20 cellular contexts compared by ENCODE assay signal in genomic region chr6:72348926-72349325, GRCh38.
DNase-seq lines count a peak whose midpoint lies in the region; ATAC-seq and TF ChIP-seq lines count a peak whose summit lies in the region.
"Had no signal": no experiment of that assay in that cellular context is flagged by ENCODE, and none has a peak within 500 bp of the region (broad histone marks: within the 10 kb centered on the region; RNA-seq: fewer than 3 reads in every experiment).

No MANE protein-coding gene starts in this region.

- H3K9me3 Mint-ChIP-seq in activated naive CD8-positive, alpha-beta T cell treated with anti-CD3 and anti-CD28 coated beads for 36 hours, result no peaks in the 10 kb centered on the region
- H3K9me3 Mint-ChIP-seq: activated naive CD4-positive, alpha-beta T cell treated with anti-CD3 and anti-CD28 coated beads, Interleukin-2, amount 50 U/mL, for 24 hours; CD8-positive, alpha-beta memory T cell; IgD-negative memory B cell had no signal

- no peak overlapping the region for H3K4me3 Mint-ChIP-seq in activated naive CD8-positive, alpha-beta T cell treated with anti-CD3 and anti-CD28 coated beads for 36 hours
- H3K4me3 Mint-ChIP-seq: activated naive CD4-positive, alpha-beta T cell treated with anti-CD3 and anti-CD28 coated beads, Interleukin-2, amount 50 U/mL, for 24 hours; CD8-positive, alpha-beta memory T cell; IgD-negative memory B cell had no signal

- no peak for TF ChIP-seq POLR2A in spleen (IDR thresholded peaks at IDR 0.05)

- no peaks in the 10 kb centered on the region for H3K36me3 ChIP-seq in spleen
- H3K36me3 ChIP-seq: MG63, upper lobe of left lung had no signal

- H3K9me3 ChIP-seq in spleen, result no peaks in the 10 kb centered on the region
- H3K9me3 ChIP-seq: MG63, psoas muscle, upper lobe of left lung had no signal

- no peaks in the 10 kb centered on the region for H3K27me3 ChIP-seq in spleen (replicated peaks in 1 of 7)
- H3K27me3 ChIP-seq: MG63, upper lobe of left lung had no signal

- no peak overlapping the region for H3K27ac ChIP-seq in spleen
- H3K27ac ChIP-seq: psoas muscle, upper lobe of left lung had no signal

- H3K27ac Mint-ChIP-seq in activated naive CD8-positive, alpha-beta T cell treated with anti-CD3 and anti-CD28 coated beads for 36 hours, result no peak overlapping the region
- H3K27ac Mint-ChIP-seq: activated naive CD4-positive, alpha-beta T cell treated with anti-CD3 and anti-CD28 coated beads, Interleukin-2, amount 50 U/mL, for 24 hours; CD8-positive, alpha-beta memory T cell; IgD-negative memory B cell had no signal

- no peaks in the 10 kb centered on the region for H3K4me1 ChIP-seq in spleen
- H3K4me1 ChIP-seq: psoas muscle, upper lobe of left lung had no signal

- H3K4me1 Mint-ChIP-seq in activated naive CD8-positive, alpha-beta T cell treated with anti-CD3 and anti-CD28 coated beads for 36 hours, result no peaks in the 10 kb centered on the region
- H3K4me1 Mint-ChIP-seq: activated naive CD4-positive, alpha-beta T cell treated with anti-CD3 and anti-CD28 coated beads, Interleukin-2, amount 50 U/mL, for 24 hours; CD8-positive, alpha-beta memory T cell; IgD-negative memory B cell had no signal

- no peaks in the 10 kb centered on the region for H3K27me3 Mint-ChIP-seq in activated naive CD8-positive, alpha-beta T cell treated with anti-CD3 and anti-CD28 coated beads for 36 hours
- H3K27me3 Mint-ChIP-seq: CD8-positive, alpha-beta memory T cell had no signal

- TF ChIP-seq CTCF in spleen (IDR thresholded peaks at IDR 0.05 in 8 of 11, conservative IDR thresholded peaks at IDR 0.05 in 3 of 11), result no peak

- no peak for ATAC-seq in HG03354 (IDR thresholded peaks at IDR 0.05; ENCODE audit: poor library complexity, severe bottlenecking, unreplicated experiment)
- ATAC-seq: psoas muscle had no signal

- H3K4me3 ChIP-seq in spleen, result no peak overlapping the region
- H3K4me3 ChIP-seq: MG63, psoas muscle, upper lobe of left lung had no signal

- H3K36me3 Mint-ChIP-seq in activated naive CD8-positive, alpha-beta T cell treated with anti-CD3 and anti-CD28 coated beads for 36 hours, result no peaks in the 10 kb centered on the region
- H3K36me3 Mint-ChIP-seq: activated naive CD4-positive, alpha-beta T cell treated with anti-CD3 and anti-CD28 coated beads, Interleukin-2, amount 50 U/mL, for 24 hours; CD8-positive, alpha-beta memory T cell; IgD-negative memory B cell had no signal

- intact Hi-C loops in spleen (cut with DNase I; ENCODE audit: low total_unique reads), result no loop called here

- DNase-seq in ELR (ENCODE audit: low read depth) (peak; percentile 73), NCI-H226 (peak; percentile 17), dedifferentiated amniotic fluid mesenchymal stem cell (ENCODE audit: extremely low spot score) (peak; percentile 20), non-pigmented ciliary epithelial cell (ENCODE audit: low read depth) (peak; percentile 28), spleen (no peak), Ammon's horn (ENCODE audit: low spot score) (no peak)
- DNase-seq in activated naive CD8-positive, alpha-beta T cell treated with anti-CD3 and anti-CD28 coated beads for 36 hours, result no peak
- DNase-seq: CD8-positive, alpha-beta memory T cell; DND-41; erythroblast; MG63; NCI-H1436; NCI-H2171; NCI-H526 treated with DMSO at 0.1 percent for 48 hours; psoas muscle; Right ventricle myocardium superior; upper lobe of left lung had no signal

- WGBS in spleen, 5 donors, result 74 to 92% (median 90%) methylated on average over 1 of the region's 1 CpG

Comparison
In these comparisons a context has a peak if more than half of its experiments do, and no peak if none do; other contexts are left out.
1. DNase-seq: peak in ELR (single experiment), NCI-H226 (single experiment), dedifferentiated amniotic fluid mesenchymal stem cell (single experiment) and non-pigmented ciliary epithelial cell (single experiment); none in activated naive CD8-positive, alpha-beta T cell treated with anti-CD3 and anti-CD28 coated beads for 36 hours (single experiment), spleen (single experiment) and Ammon's horn (single experiment).